Comparison of ENCODE assay signal across 8 cellular contexts in genomic region chr18:55778731-55779460, GRCh38.
DNase-seq lines count a peak whose midpoint lies in the region; ATAC-seq and TF ChIP-seq lines count a peak whose summit lies in the region.

No MANE protein-coding gene starts in this region.

- DNase-seq in NCI-H1092 treated with DMSO at 0.1 percent for 48 hours (lab: John Stamatoyannopoulos, UW) (peak; percentile 36), NCI-H1092 (lab: John Stamatoyannopoulos, UW) (no peak), NCI-H2227 (lab: John Stamatoyannopoulos, UW; ENCODE audit: unreplicated experiment) (peak; percentile 45), cardiac fibroblast (ENCODE audit: low read depth in 2 of 2) (peak; percentile 45 to 53), lung microvascular endothelial cell (ENCODE audit: low read depth in 2 of 2) (peak; percentile 14 to 31), upper lobe of left lung (no peak), left colon (no peak)
- no peak for DNase-seq in effector CD8-positive, alpha-beta T cell (lab: John Stamatoyannopoulos, UW)

- no peak for TF ChIP-seq EP300 in upper lobe of left lung (IDR thresholded peaks at IDR 0.05)

- no peaks in the 10 kb centered on the region for H3K9me3 ChIP-seq in upper lobe of left lung

- TF ChIP-seq POLR2A in upper lobe of left lung (IDR thresholded peaks at IDR 0.05), result no peak

- H3K27me3 ChIP-seq in upper lobe of left lung, result peaks cover 0 to 7% (median 0%) of the 10 kb centered on the region in 4 donors

- no peaks in the 10 kb centered on the region for H3K36me3 ChIP-seq in upper lobe of left lung

- peak overlapping the region; percentile 63 to 64 for H3K4me3 ChIP-seq in cardiac fibroblast (replicated peaks in 1 of 2; ENCODE audit: low read depth in 2 of 2, low read length in 2 of 2)
- H3K4me3 ChIP-seq in upper lobe of left lung, result peak overlapping the region; percentile 36 to 64 (median 55)

- ATAC-seq in upper lobe of left lung (ENCODE audit: low FRiP score in 2 of 2) (peak; percentile 50 to 69), left colon (no peak)

- H3K4me1 ChIP-seq in upper lobe of left lung, result peaks cover 4 to 28% (median 7%) of the 10 kb centered on the region in 4 donors

- intact Hi-C loops in left colon (cut with DNase I, micrococcal nuclease), result no loop called here

- TF ChIP-seq CTCF in cardiac fibroblast (IDR thresholded peaks at IDR 0.05; ENCODE audit: low read depth, low read length), result no peak
- TF ChIP-seq CTCF in upper lobe of left lung (IDR thresholded peaks at IDR 0.05), result no peak

- peak overlapping the region; percentile 60 to 84 (median 76) for H3K27ac ChIP-seq in upper lobe of left lung

- WGBS in upper lobe of left lung, 2 donors, result 14 to 32% methylated on average over 10 of the region's 10 CpGs

Comparison
In these comparisons a context has a peak if more than half of its experiments do, and no peak if none do; other contexts are left out.
1. DNase-seq: peak in NCI-H1092 treated with DMSO at 0.1 percent for 48 hours (single experiment), NCI-H2227 (single experiment), cardiac fibroblast (2 of 2) and lung microvascular endothelial cell (2 of 2); none in NCI-H1092 (single experiment), upper lobe of left lung (0 of 2), left colon (0 of 2) and effector CD8-positive, alpha-beta T cell (single experiment).